ENCODE assay signal across 1 cellular context in the genomic region with DNA sequence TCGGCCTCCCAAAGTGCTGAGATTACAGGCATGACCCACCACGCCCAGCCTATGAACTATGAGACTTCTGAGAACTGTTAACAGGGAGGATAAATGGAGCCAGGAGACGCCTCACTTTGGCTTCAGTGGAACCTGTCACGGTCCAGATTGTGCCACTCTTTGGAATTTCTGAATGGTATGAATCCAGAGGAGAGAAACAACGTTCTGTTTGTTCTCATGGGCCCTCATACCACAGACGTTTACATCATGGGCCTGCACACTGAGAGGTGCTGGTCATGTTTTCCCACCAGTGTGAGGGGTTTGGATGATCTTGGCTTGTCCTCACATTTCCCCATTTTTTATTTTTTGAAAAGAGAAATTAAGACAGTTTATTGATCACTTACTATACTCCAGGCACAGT.
TF ChIP-seq lines count a peak whose summit lies in the region.

No MANE protein-coding gene starts in this region.

TF ChIP-seq in HepG2, 621 proteins besides CTCF, POLR2A, EP300 and RAD21 (continued from another document):
- no peak for TF ChIP-seq PREB (CRISPR knock-in tag; IDR thresholded peaks at IDR 0.05)
- no peak for TF ChIP-seq HOXA9 (CRISPR knock-in tag; IDR thresholded peaks at IDR 0.05; ENCODE audit: borderline replicate concordance)
- no peak for TF ChIP-seq FOXJ3 (CRISPR knock-in tag; IDR thresholded peaks at IDR 0.05; ENCODE audit: borderline replicate concordance)
